ENCODE assay signal across 16 cellular contexts in the genomic region with DNA sequence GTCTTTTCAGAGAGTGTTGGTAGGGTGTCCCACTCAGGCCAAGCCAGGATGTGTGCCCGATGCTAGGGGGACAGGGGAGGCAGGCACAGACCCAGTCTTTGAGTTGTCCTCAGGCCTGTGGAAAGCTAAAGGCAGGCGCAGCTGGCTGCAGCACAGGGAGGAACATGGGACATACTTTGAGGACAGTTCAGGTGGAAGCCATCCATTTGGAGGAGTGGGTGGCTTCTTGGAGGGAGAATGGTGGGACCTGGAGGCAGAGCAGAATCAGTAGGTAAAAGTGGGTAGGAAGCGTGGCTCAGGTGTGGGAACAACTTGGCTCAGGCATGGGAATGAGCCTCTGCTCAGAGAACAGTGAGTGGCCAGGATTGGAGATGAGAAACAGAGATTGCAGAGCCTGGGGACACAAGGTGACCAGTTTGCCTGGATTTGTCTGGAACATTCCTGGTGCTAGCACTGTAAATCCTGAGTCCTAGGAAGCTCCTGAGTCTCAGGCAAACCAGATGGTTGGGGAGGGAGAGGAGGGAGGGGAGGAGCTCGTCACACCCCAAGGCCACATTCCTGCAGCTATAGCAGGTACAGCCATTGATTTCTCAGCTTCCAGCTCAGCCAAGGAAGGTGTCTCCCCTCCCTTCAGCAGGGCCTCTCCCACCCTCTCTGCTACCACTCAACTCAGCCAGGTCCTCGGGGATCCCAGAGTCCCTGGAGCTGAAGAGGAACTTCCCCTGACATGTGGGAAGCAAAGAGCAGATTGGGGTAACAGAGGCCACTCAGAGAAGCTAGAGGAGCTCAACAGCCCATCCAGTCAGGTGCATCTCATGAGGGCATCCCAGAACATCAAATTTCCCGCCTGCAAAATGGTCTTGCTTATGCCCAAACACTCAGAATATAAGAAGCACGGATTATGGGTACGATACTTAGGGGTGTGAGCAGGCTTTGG.
DNase-seq lines count a peak whose midpoint lies in the region; ATAC-seq, FAIRE-seq and TF ChIP-seq lines count a peak whose summit lies in the region.
"Had no signal": no experiment of that assay in that cellular context is flagged by ENCODE, and none has a peak within 500 bp of the region (broad histone marks: within the 10 kb centered on the region; RNA-seq: fewer than 3 reads in every experiment).

No MANE protein-coding gene starts in this region.

- TF ChIP-seq RAD21 in liver (IDR thresholded peaks at IDR 0.05), result no peak

- TF ChIP-seq CTCF in 22Rv1 (IDR thresholded peaks at IDR 0.05) (no peak), HEK293 (tag by site-specific recombination; IDR thresholded peaks at IDR 0.05) (no peak), body of pancreas (IDR thresholded peaks at IDR 0.05) (no peak), liver (IDR thresholded peaks at IDR 0.05; ENCODE audit: low read depth, low read length, missing input control) (no peak)

- CTCF ChIA-PET in HEK293 (lab: Yijun Ruan, JAX), result interaction anchor here (0.5 to 2.5 kb wide), 2 partner anchors 10 to 330 kb away, joined by 3 to 13 read pairs; no protein-coding TSS in a partner anchor

- no peaks in the 10 kb centered on the region for H3K27me3 ChIP-seq in body of pancreas
- H3K27me3 ChIP-seq in liver (ENCODE audit: control insufficient read depth in 4 of 4, insufficient read depth in 4 of 4, low read length in 3 of 4), result no peaks in the 10 kb centered on the region

- POLR2A ChIA-PET in HEK293 (lab: Yijun Ruan, JAX), result no interaction called here

- ATAC-seq in body of pancreas (peak; percentile 83), GM21367 (IDR thresholded peaks at IDR 0.05; ENCODE audit: unreplicated experiment) (no peak), GM21825 (IDR thresholded peaks at IDR 0.05; ENCODE audit: unreplicated experiment) (no peak)
- ATAC-seq: HCT116, Right ventricle myocardium inferior, T-helper 17 cell had no signal

- no peaks in the 10 kb centered on the region for H3K36me3 ChIP-seq in HEK293 (ENCODE audit: control insufficient read depth in 2 of 2, insufficient read depth in 1 of 2, low read length in 2 of 2)
- no peaks in the 10 kb centered on the region for H3K36me3 ChIP-seq in body of pancreas (replicated peaks in 1 of 2; ENCODE audit: insufficient read depth in 1 of 2, low read depth in 2 of 2)
- no peaks in the 10 kb centered on the region for H3K36me3 ChIP-seq in liver (ENCODE audit: control insufficient read depth in 4 of 4, insufficient read depth in 3 of 4, low read depth in 1 of 4, low read length in 3 of 4)

- H3K4me1 ChIP-seq in HEK293 (ENCODE audit: control insufficient read depth, insufficient read depth, low read length) (no peaks in the 10 kb centered on the region), body of pancreas (peaks cover 15% of the 10 kb centered on the region), liver (ENCODE audit: control insufficient read depth in 4 of 4, insufficient read depth in 4 of 4, low read length in 3 of 4) (peaks cover 10 to 37% (median 25%) of the 10 kb centered on the region in 4 donors)

- intact Hi-C loops in body of pancreas (cut with DNase I), result no loop called here

- no peak for TF ChIP-seq POLR2A in body of pancreas (IDR thresholded peaks at IDR 0.05)

- FAIRE-seq in frontal cortex (lab: Jason Lieb, UNC), result no peak

- H3K27ac ChIP-seq in 22Rv1 (peak overlapping the region; percentile 68), HEK293 (ENCODE audit: extremely low read depth, low read depth, low read length) (no peak overlapping the region), body of pancreas (peak overlapping the region; percentile 25 to 66 (median 48)), liver (ENCODE audit: low read depth in 1 of 2, low read length in 2 of 2) (peak overlapping the region; percentile 26 to 69)

- DNase-seq in body of pancreas, result peak; percentile 39 to 69 (median 55)
- no peak for DNase-seq in frontal cortex (ENCODE audit: low spot score in 2 of 2)
- DNase-seq in pons (ENCODE audit: low spot score), result no peak
- DNase-seq: activated CD4-positive, alpha-beta T cell treated with anti-CD3 and anti-CD28 coated beads, Interleukin-2, amount 10 ng/mL, durations not matched to agents 7 days and 5 days; anterior cingulate cortex; cortex of kidney; Karpas-422; NCI-H2081; T-helper 17 cell had no signal

- no peaks in the 10 kb centered on the region for H3K9me3 ChIP-seq in HEK293 (ENCODE audit: control insufficient read depth, insufficient read depth, low read depth, low read length)
- H3K9me3 ChIP-seq in body of pancreas, result no peaks in the 10 kb centered on the region
- H3K9me3 ChIP-seq in liver (ENCODE audit: control insufficient read depth in 4 of 4, low read length in 3 of 4), result peaks cover 0 to 2% (median 0%) of the 10 kb centered on the region in 4 donors

- H3K4me3 ChIP-seq in HEK293 (ENCODE audit: low read depth, low read length) (no peak overlapping the region), body of pancreas (no peak overlapping the region), liver (ENCODE audit: low read depth in 1 of 3, low read length in 3 of 3) (no peak overlapping the region)

- 50 to 57% methylated on average over 6 to 8 of the region's 8 CpGs for WGBS in body of pancreas, 2 donors
- WGBS in liver, result 81% methylated on average over 8 of the region's 8 CpGs

- H3K9ac ChIP-seq in liver (ENCODE audit: low read depth in 1 of 2, low read length in 2 of 2), result no peak overlapping the region

TF ChIP-seq in HEK293, 187 proteins besides CTCF, POLR2A, EP300 and RAD21 (continues in another document):
- no peak for TF ChIP-seq ZNF707 (tag by site-specific recombination; IDR thresholded peaks at IDR 0.05)
- peak; percentile 70 for TF ChIP-seq EGR2 (tag by site-specific recombination; IDR thresholded peaks at IDR 0.05; ENCODE audit: low read depth)
- TF ChIP-seq YY1 (tag by site-specific recombination; IDR thresholded peaks at IDR 0.05), result no peak
- no peak for TF ChIP-seq MYNN (tag by site-specific recombination; IDR thresholded peaks at IDR 0.05; ENCODE audit: borderline replicate concordance)
- TF ChIP-seq ZIC2 (tag by site-specific recombination; IDR thresholded peaks at IDR 0.05), result no peak
- TF ChIP-seq, protein P1, sequence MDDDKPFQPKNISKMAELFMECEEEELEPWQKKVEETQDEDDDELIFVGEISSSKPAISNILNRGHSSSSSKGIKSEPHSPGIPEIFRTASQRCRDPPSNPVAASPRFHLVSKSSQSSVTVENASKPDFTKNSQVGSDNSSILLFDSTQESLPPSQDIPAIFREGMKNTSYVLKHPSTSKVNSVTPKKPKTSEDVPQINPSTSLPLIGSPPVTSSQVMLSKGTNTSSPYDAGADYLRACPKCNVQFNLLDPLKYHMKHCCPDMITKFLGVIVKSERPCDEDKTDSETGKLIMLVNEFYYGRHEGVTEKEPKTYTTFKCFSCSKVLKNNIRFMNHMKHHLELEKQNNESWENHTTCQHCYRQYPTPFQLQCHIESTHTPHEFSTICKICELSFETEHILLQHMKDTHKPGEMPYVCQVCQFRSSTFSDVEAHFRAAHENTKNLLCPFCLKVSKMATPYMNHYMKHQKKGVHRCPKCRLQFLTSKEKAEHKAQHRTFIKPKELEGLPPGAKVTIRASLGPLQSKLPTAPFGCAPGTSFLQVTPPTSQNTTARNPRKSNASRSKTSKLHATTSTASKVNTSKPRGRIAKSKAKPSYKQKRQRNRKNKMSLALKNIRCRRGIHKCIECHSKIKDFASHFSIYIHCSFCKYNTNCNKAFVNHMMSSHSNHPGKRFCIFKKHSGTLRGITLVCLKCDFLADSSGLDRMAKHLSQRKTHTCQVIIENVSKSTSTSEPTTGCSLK (tag by site-specific recombination; IDR thresholded peaks at IDR 0.05), result no peak

TF ChIP-seq in liver, 16 proteins besides CTCF, POLR2A, EP300 and RAD21:
- no peak for TF ChIP-seq MAX (IDR thresholded peaks at IDR 0.05)
- TF ChIP-seq, protein P2, sequence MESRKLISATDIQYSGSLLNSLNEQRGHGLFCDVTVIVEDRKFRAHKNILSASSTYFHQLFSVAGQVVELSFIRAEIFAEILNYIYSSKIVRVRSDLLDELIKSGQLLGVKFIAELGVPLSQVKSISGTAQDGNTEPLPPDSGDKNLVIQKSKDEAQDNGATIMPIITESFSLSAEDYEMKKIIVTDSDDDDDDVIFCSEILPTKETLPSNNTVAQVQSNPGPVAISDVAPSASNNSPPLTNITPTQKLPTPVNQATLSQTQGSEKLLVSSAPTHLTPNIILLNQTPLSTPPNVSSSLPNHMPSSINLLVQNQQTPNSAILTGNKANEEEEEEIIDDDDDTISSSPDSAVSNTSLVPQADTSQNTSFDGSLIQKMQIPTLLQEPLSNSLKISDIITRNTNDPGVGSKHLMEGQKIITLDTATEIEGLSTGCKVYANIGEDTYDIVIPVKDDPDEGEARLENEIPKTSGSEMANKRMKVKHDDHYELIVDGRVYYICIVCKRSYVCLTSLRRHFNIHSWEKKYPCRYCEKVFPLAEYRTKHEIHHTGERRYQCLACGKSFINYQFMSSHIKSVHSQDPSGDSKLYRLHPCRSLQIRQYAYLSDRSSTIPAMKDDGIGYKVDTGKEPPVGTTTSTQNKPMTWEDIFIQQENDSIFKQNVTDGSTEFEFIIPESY (IDR thresholded peaks at IDR 0.05), result no peak
- no peak for TF ChIP-seq GABPA (IDR thresholded peaks at IDR 0.05 in 1 of 2, conservative IDR thresholded peaks at IDR 0.05 in 1 of 2)
- no peak for TF ChIP-seq EGR1 (IDR thresholded peaks at IDR 0.05; ENCODE audit: low read depth in 2 of 2)

Comparison
In these comparisons a context has a peak if more than half of its experiments do, and no peak if none do; other contexts are left out.
1. DNase-seq: peak in body of pancreas (4 of 4); none in frontal cortex (0 of 2) and pons (single experiment).